18 cellular contexts compared by ENCODE assay signal in genomic region chr3:24838533-24838932, GRCh38.
DNase-seq lines count a peak whose midpoint lies in the region; ATAC-seq, FAIRE-seq and TF ChIP-seq lines count a peak whose summit lies in the region.
"Had no signal": no experiment of that assay in that cellular context is flagged by ENCODE, and none has a peak within 500 bp of the region (broad histone marks: within the 10 kb centered on the region; RNA-seq: fewer than 3 reads in every experiment).

No MANE protein-coding gene starts in this region.

- H3K4me3 ChIP-seq in LNCaP clone FGC (ENCODE audit: low read depth, low read length) (no peak overlapping the region; the same call in 1 of the 2 replicates), sigmoid colon (no peak overlapping the region), HepG2 (replicated peaks in 1 of 3; ENCODE audit: insufficient read depth in 1 of 3, low read depth in 2 of 3, low read length in 3 of 3) (no peak overlapping the region)
- H3K4me3 ChIP-seq: GM23338 had no signal

- POLR2A ChIA-PET in HepG2 (lab: Yijun Ruan, JAX) = no interaction called here

- H3K4me2 ChIP-seq in HepG2 (ENCODE audit: low read depth, low read length) = no peak overlapping the region
- H3K4me2 ChIP-seq: GM23338 had no signal

- TF ChIP-seq EP300 in sigmoid colon (IDR thresholded peaks at IDR 0.05) (peak in 2 of 4 donors; percentile 39 to 46), HepG2 (IDR thresholded peaks at IDR 0.05; ENCODE audit: low read depth in 2 of 2, low read length in 2 of 2) (no peak), HepG2 (CRISPR knock-in tag; IDR thresholded peaks at IDR 0.05; ENCODE audit: borderline replicate concordance) (no peak)

- H3K36me3 ChIP-seq in sigmoid colon (no peaks in the 10 kb centered on the region), HepG2 (replicated peaks in 1 of 2; ENCODE audit: control insufficient read depth in 1 of 2, insufficient read depth in 2 of 2, low read length in 2 of 2) (no peaks in the 10 kb centered on the region)

- TF ChIP-seq POLR2A in sigmoid colon (IDR thresholded peaks at IDR 0.05) (no peak), HepG2 (IDR thresholded peaks at IDR 0.05; ENCODE audit: insufficient read depth in 1 of 2, low read depth in 2 of 2, low read length in 2 of 2) (no peak)

- TF ChIP-seq RAD21 in HepG2 (CRISPR knock-in tag; IDR thresholded peaks at IDR 0.05) = no peak

- no peak overlapping the region for H2AFZ ChIP-seq in HepG2 (ENCODE audit: low read length)

- peak; percentile 88 for FAIRE-seq in endometrium (lab: Jason Lieb, UNC)
- FAIRE-seq in HepG2 (lab: Jason Lieb, UNC) = no peak
- FAIRE-seq: A204.1, H54, HTR-8/SVneo had no signal

- no TSS peak for BruUV-seq in HepG2 (replicated peaks; lab: Mats Ljungman, UMichigan)

- intact Hi-C loops in sigmoid colon (cut with DNase I) (loop anchor here (10.0 kb wide), 1 partner anchor 756 kb away; no protein-coding TSS in a partner anchor), sciatic nerve (cut with DNase I) (no loop called here), HepG2 (cut with micrococcal nuclease; ENCODE audit: unreplicated experiment) (no loop called here)

- in situ Hi-C loops in HepG2 (cut with HindIII; ENCODE audit: extremely low pct_ligation_motif_present, low pct_unique_long_range_greater_than_20kb) = no loop called here

- peaks cover 0 to 35% (median 19%) of the 10 kb centered on the region in 4 donors for H3K4me1 ChIP-seq in sigmoid colon
- no peaks in the 10 kb centered on the region for H3K4me1 ChIP-seq in HepG2 (ENCODE audit: insufficient read depth, low read length)

- DNase-seq in LNCaP clone FGC (ENCODE audit: low read depth) = peak; percentile 92
- peak; percentile 26 for DNase-seq in left kidney (ENCODE audit: low read depth, low spot score)
- DNase-seq in sigmoid colon = no peak
- no peak for DNase-seq in sciatic nerve (ENCODE audit: low spot score)
- DNase-seq in HepG2 (ENCODE audit: low spot score) = no peak
- no peak for DNase-seq in NCI-H82 (lab: John Stamatoyannopoulos, UW)
- DNase-seq: ACHN; CD4-positive, alpha-beta T cell; DMS153; DMS79 treated with DMSO at 0.1 percent for 48 hours; GF-D8; HCEC 1CT; HFFc6 had no signal

- ATAC-seq in sciatic nerve (no peak), HepG2 (no peak)
- ATAC-seq: GM23338 had no signal

- TF ChIP-seq CTCF in LNCaP clone FGC (IDR thresholded peaks at IDR 0.05; ENCODE audit: control insufficient read depth, extremely low read depth, insufficient read depth) (no peak), sigmoid colon (IDR thresholded peaks at IDR 0.05) (no peak), HepG2 (CRISPR knock-in tag; IDR thresholded peaks at IDR 0.05) (no peak)

- H3K9ac ChIP-seq in HepG2 (ENCODE audit: insufficient read depth, low read depth, low read length) = no peak overlapping the region

- no peaks in the 10 kb centered on the region for H3K79me2 ChIP-seq in HepG2 (ENCODE audit: insufficient read depth, low read length)

- H3K27me3 ChIP-seq in sigmoid colon (no peaks in the 10 kb centered on the region), HepG2 (ENCODE audit: control insufficient read depth in 1 of 2, insufficient read depth in 2 of 2, low read length in 2 of 2) (no peaks in the 10 kb centered on the region)

- H3K27ac ChIP-seq in sigmoid colon = peak overlapping the region in 3 of 4 donors; percentile 24 to 59 (median 56)
- H3K27ac ChIP-seq in HepG2 (ENCODE audit: extremely low read length, insufficient read depth, low read length) = no peak overlapping the region

- CTCF ChIA-PET in HepG2 (lab: Yijun Ruan, JAX; ENCODE audit: low intra/inter-chr PET ratio, low total read pairs) = no interaction called here

- H3K9me3 ChIP-seq in sigmoid colon = no peaks in the 10 kb centered on the region
- no peaks in the 10 kb centered on the region for H3K9me3 ChIP-seq in HepG2 (ENCODE audit: low read length)

- H4K20me1 ChIP-seq in HepG2 (ENCODE audit: insufficient read depth, low read length) = no peaks in the 10 kb centered on the region

TF ChIP-seq in HepG2, 621 proteins besides CTCF, POLR2A, EP300 and RAD21:
- no peak for TF ChIP-seq ZNF772 (CRISPR knock-in tag; IDR thresholded peaks at IDR 0.05)
- TF ChIP-seq ATF2 (CRISPR knock-in tag; IDR thresholded peaks at IDR 0.05) = no peak
- no peak for TF ChIP-seq MYNN (CRISPR knock-in tag; IDR thresholded peaks at IDR 0.05; ENCODE audit: low read depth)
- TF ChIP-seq ZNF883 (CRISPR knock-in tag; IDR thresholded peaks at IDR 0.05; ENCODE audit: not compliant biosample characterization) = no peak
- no peak for TF ChIP-seq SP1 (IDR thresholded peaks at IDR 0.05)
- no peak for TF ChIP-seq SP1 (CRISPR knock-in tag; IDR thresholded peaks at IDR 0.05)
- no peak for TF ChIP-seq ZFP36 (IDR thresholded peaks at IDR 0.05; ENCODE audit: borderline replicate concordance, low read depth, low read length, partially characterized antibody)
- TF ChIP-seq NFRKB (IDR thresholded peaks at IDR 0.05) = no peak
- TF ChIP-seq DPF2 (CRISPR knock-in tag; IDR thresholded peaks at IDR 0.05; ENCODE audit: borderline replicate concordance, low read depth) = no peak
- no peak for TF ChIP-seq ZNF234 (CRISPR knock-in tag; conservative IDR thresholded peaks at IDR 0.05)

Comparison
In these comparisons a context has a peak if more than half of its experiments do, and no peak if none do; other contexts are left out.
1. DNase-seq: peak in LNCaP clone FGC (single experiment) and left kidney (single experiment); none in sigmoid colon (single experiment), sciatic nerve (single experiment), HepG2 (single experiment) and NCI-H82 (single experiment).